In genomic region chr3:62818347-62818746, GRCh38 we compare ENCODE assay signal across 14 cellular contexts. TPM values are rescaled to one million over a fixed set of nuclear protein-coding genes. Genes with fewer than 3 reads are reported as not detected.
DNase-seq lines count a peak whose midpoint lies in the region; ATAC-seq and TF ChIP-seq lines count a peak whose summit lies in the region.
"Had no signal": no experiment of that assay in that cellular context is flagged by ENCODE, and none has a peak within 500 bp of the region (broad histone marks: within the 10 kb centered on the region; RNA-seq: fewer than 3 reads in every experiment).

No MANE protein-coding gene starts in this region.

- no peak overlapping the region for H3K4me3 ChIP-seq in GM12865 (ENCODE audit: low read depth, low read length)
- H3K4me3 ChIP-seq in HAP-1, result no peak overlapping the region
- H3K4me3 ChIP-seq in testis, result no peak overlapping the region
- H3K4me3 ChIP-seq in MG63, result no peak overlapping the region
- H3K4me3 ChIP-seq: dorsolateral prefrontal cortex had no signal

- TF ChIP-seq CTCF in GM12865 (IDR thresholded peaks at IDR 0.05; ENCODE audit: insufficient read depth, low read depth, low read length, missing control alignments) (no peak), testis (IDR thresholded peaks at IDR 0.05) (no peak)

- H3K27me3 ChIP-seq in HAP-1 (ENCODE audit: low read depth) (peaks cover 18% of the 10 kb centered on the region), testis (no peaks in the 10 kb centered on the region), MG63 (no peaks in the 10 kb centered on the region)
- H3K27me3 ChIP-seq: dorsolateral prefrontal cortex had no signal

- H3K9me3 ChIP-seq in HAP-1 (no peaks in the 10 kb centered on the region), testis (no peaks in the 10 kb centered on the region), MG63 (no peaks in the 10 kb centered on the region)

- intact Hi-C loops in testis (cut with DNase I; ENCODE audit: low total_unique reads), result no loop called here

- 88 to 90% methylated on average over 5 of the region's 5 CpGs for WGBS in testis, 2 donors

- in situ Hi-C loops in HAP-1 (cut with MboI; ENCODE audit: low sequenced_read_pairs), result no loop called here

- peak; percentile 52 for DNase-seq in GM12865 (ENCODE audit: low read depth)
- DNase-seq in superior temporal gyrus (ENCODE audit: extremely low spot score), result no peak
- no peak for DNase-seq in HAP-1 (ENCODE audit: low spot score in 2 of 2)
- DNase-seq in testis, result no peak
- no peak for DNase-seq in MG63
- DNase-seq: dorsolateral prefrontal cortex; foreskin keratinocyte; OCI-M1; stimulated activated naive CD4-positive, alpha-beta T cell treated with Interleukin-2 at 50 U/mL for 16 hours had no signal

- no peak overlapping the region for H3K27ac ChIP-seq in testis
- H3K27ac ChIP-seq: dorsolateral prefrontal cortex, foreskin keratinocyte, HL-60 had no signal

- H3K36me3 ChIP-seq in HAP-1 (replicated peaks) (no peaks in the 10 kb centered on the region), testis (ENCODE audit: low read depth, missing control alignments) (no peaks in the 10 kb centered on the region), MG63 (no peaks in the 10 kb centered on the region)

- H3K4me1 ChIP-seq in HAP-1, result no peaks in the 10 kb centered on the region; the same call in 1 of the 2 replicates
- no peaks in the 10 kb centered on the region for H3K4me1 ChIP-seq in testis
- H3K4me1 ChIP-seq: foreskin keratinocyte had no signal

- no peak for TF ChIP-seq POLR2A in testis (IDR thresholded peaks at IDR 0.05)

- peak; percentile 93 for ATAC-seq in GM19395 (IDR thresholded peaks at IDR 0.05; ENCODE audit: unreplicated experiment)
- ATAC-seq in HG02840 (IDR thresholded peaks at IDR 0.05; ENCODE audit: low FRiP score, unreplicated experiment), result peak; percentile 85
- peak; percentile 89 for ATAC-seq in HG03521 (IDR thresholded peaks at IDR 0.05; ENCODE audit: unreplicated experiment)
- ATAC-seq: foreskin keratinocyte, left lobe of liver had no signal

RNA-seq across cellular contexts. Expression of gene CADPS, which starts 56.9 kb away (rescaled TPM):
- total RNA-seq in testis, result 10 to 100 TPM; 21.6 to 56.4 TPM
- polyA plus RNA-seq in testis (ENCODE audit: insufficient read depth, low read depth, low replicate concordance), result 8.6 TPM
- 0.07 and 0.22 TPM in 2 replicates for total RNA-seq in MG63 (2014; rRNA removed; shearing (Covaris generic); ENCODE audit: low replicate concordance)

Comparison
In these comparisons a context has a peak if more than half of its experiments do, and no peak if none do; other contexts are left out.
1. RNA of gene CADPS, which starts 56.9 kb away (total RNA-seq): 21.6 to 56.4 TPM in testis; 0.07 to 0.22 TPM in MG63; every median in the first group is over 10 times any median in the second.
2. Peak in every context shown above with its lines, with median percentiles within 50 percentile points of each other: ATAC-seq.